ENCODE assay signal across 8 cellular contexts in genomic region chr15:44194397-44195150, GRCh38.
A peak's percentile ranks its signal among the peaks of the same experiment; 100 is the strongest.
DNase-seq lines count a peak whose midpoint lies in the region; ATAC-seq lines count a peak whose summit lies in the region.

No MANE protein-coding gene starts in this region.

- no peak overlapping the region for H3K27ac Mint-ChIP-seq in memory B cell

- no peaks in the 10 kb centered on the region for H3K9me3 ChIP-seq in duodenal mucosa (ENCODE audit: control insufficient read depth in 1 of 2, low read length in 2 of 2)

- no peak overlapping the region for H3K27ac ChIP-seq in duodenal mucosa (ENCODE audit: low read depth, low read length)

- H3K36me3 Mint-ChIP-seq in memory B cell = no peaks in the 10 kb centered on the region

- H3K4me3 ChIP-seq in duodenal mucosa (ENCODE audit: low read depth in 1 of 2, low read length in 2 of 2) = peak overlapping the region; percentile 70 to 80

- peaks cover 15% of the 10 kb centered on the region for H3K4me1 Mint-ChIP-seq in memory B cell

- H3K4me3 Mint-ChIP-seq in memory B cell = peak overlapping the region; percentile 92

- no peaks in the 10 kb centered on the region for H3K36me3 ChIP-seq in duodenal mucosa (ENCODE audit: control insufficient read depth in 1 of 2, insufficient read depth in 2 of 2, low read length in 2 of 2)

- peaks cover 24% of the 10 kb centered on the region for H3K27me3 Mint-ChIP-seq in memory B cell

- peaks cover 9 to 12% of the 10 kb centered on the region in 2 donors for H3K4me1 ChIP-seq in duodenal mucosa (ENCODE audit: control insufficient read depth in 1 of 2, insufficient read depth in 2 of 2, low read length in 2 of 2)

- peak; percentile 72 for DNase-seq in D341Med (ENCODE audit: low spot score)
- DNase-seq in LoVo (ENCODE audit: low spot score) = peak; percentile 84
- peak; percentile 18 for DNase-seq in activated CD4-positive, alpha-beta T cell treated with anti-CD3 and anti-CD28 coated beads, Interleukin-2, amount 50 U/mL, for 1 hour
- DNase-seq in memory B cell (ENCODE audit: low spot score in 2 of 2) = peak; percentile 27 to 47
- peak; percentile 3 to 25 for DNase-seq in stimulated activated CD8-positive, alpha-beta memory T cell treated with anti-CD3 and anti-CD28 coated beads, Interleukin-15, amount 100 ng/mL, for 48 hours (ENCODE audit: low read depth in 2 of 2)
- no peak for DNase-seq in pons (ENCODE audit: low spot score)

- no peaks in the 10 kb centered on the region for H3K9me3 Mint-ChIP-seq in memory B cell

- peaks cover 23 to 27% of the 10 kb centered on the region in 2 donors for H3K27me3 ChIP-seq in duodenal mucosa (ENCODE audit: control insufficient read depth in 1 of 2, insufficient read depth in 2 of 2, low read length in 2 of 2)

- H3K9ac ChIP-seq in duodenal mucosa (ENCODE audit: low read depth in 1 of 2, low read length in 2 of 2) = peak overlapping the region in 1 of 2 donors; percentile 46

- ATAC-seq in GM21737 (IDR thresholded peaks at IDR 0.05; ENCODE audit: unreplicated experiment) (peak; percentile 40), memory B cell (ENCODE audit: low read depth) (peak; percentile 25)
